ENCODE assay signal across 8 cellular contexts in the genomic region with DNA sequence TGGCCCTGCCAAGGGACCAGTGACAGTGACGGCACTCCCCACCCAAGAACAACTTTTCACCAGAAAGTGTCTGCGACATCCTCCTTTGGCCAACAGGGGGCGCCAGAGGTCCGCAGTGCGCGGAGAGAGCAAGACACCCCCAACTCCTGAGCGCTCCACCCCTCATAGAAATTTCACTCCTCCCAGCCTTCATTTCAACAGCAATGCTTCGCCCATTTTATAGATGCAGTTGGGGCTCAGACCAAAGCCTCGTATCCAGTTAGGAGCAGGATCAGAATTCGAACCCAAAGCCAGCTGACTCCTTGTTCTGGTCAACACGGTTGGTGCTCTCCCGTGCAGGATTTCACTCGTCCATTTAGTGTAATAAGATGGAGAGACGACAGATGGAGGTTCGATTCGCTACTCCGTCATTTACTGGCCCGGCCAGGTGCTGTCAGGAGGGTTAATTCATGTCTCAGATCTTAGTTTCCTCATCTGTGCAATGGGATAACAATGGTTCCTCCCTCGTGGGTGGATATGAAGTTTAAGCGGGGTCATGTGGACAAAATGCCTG. TPM values are rescaled to one million over a fixed set of nuclear protein-coding genes. Genes with fewer than 3 reads are reported as not detected.
DNase-seq lines count a peak whose midpoint lies in the region; ATAC-seq lines count a peak whose summit lies in the region.

No MANE protein-coding gene starts in this region.

- peaks cover 42% of the 10 kb centered on the region for H3K27me3 Mint-ChIP-seq in CD4-positive, CD25-positive, alpha-beta regulatory T cell

- H3K4me1 ChIP-seq in CD4-positive, CD25-positive, alpha-beta regulatory T cell (ENCODE audit: control insufficient read depth, insufficient read depth, low read length, poor library complexity, severe bottlenecking), result peaks cover 40% of the 10 kb centered on the region
- no peaks in the 10 kb centered on the region for H3K4me1 ChIP-seq in NT2/D1 (ENCODE audit: insufficient read depth, insufficient read length)

- peak overlapping the region; percentile 54 to 90 (median 83) for H3K4me3 Mint-ChIP-seq in CD4-positive, CD25-positive, alpha-beta regulatory T cell

- H3K4me1 Mint-ChIP-seq in CD4-positive, CD25-positive, alpha-beta regulatory T cell, result peaks cover 7 to 52% (median 25%) of the 10 kb centered on the region in 4 donors

- no peaks in the 10 kb centered on the region for H3K9me3 ChIP-seq in CD4-positive, CD25-positive, alpha-beta regulatory T cell (ENCODE audit: control insufficient read depth in 2 of 2, low read length in 2 of 2)
- H3K9me3 ChIP-seq in NT2/D1 (ENCODE audit: insufficient read depth, low read length), result no peaks in the 10 kb centered on the region

- ATAC-seq in CD4-positive, CD25-positive, alpha-beta regulatory T cell (ENCODE audit: low read depth in 2 of 2), result peak; percentile 29 to 46
- no peak for ATAC-seq in GM21423 (IDR thresholded peaks at IDR 0.05; ENCODE audit: unreplicated experiment)

- peaks cover 9% of the 10 kb centered on the region for H3K36me3 ChIP-seq in CD4-positive, CD25-positive, alpha-beta regulatory T cell (ENCODE audit: control insufficient read depth, insufficient read depth, low read length)
- H3K36me3 ChIP-seq in NT2/D1 (ENCODE audit: insufficient read depth, insufficient read length, low read length), result peaks cover 13% of the 10 kb centered on the region

- H3K36me3 Mint-ChIP-seq in CD4-positive, CD25-positive, alpha-beta regulatory T cell, result no peaks in the 10 kb centered on the region

- H3K27me3 ChIP-seq in CD4-positive, CD25-positive, alpha-beta regulatory T cell (ENCODE audit: control insufficient read depth, insufficient read depth, low read length), result peaks cover 4% of the 10 kb centered on the region
- peaks cover 17% of the 10 kb centered on the region for H3K27me3 ChIP-seq in NT2/D1 (ENCODE audit: insufficient read depth, insufficient read length)

- H3K9me3 Mint-ChIP-seq in CD4-positive, CD25-positive, alpha-beta regulatory T cell, result no peaks in the 10 kb centered on the region

- H3K4me3 ChIP-seq in CD4-positive, CD25-positive, alpha-beta regulatory T cell (ENCODE audit: low read depth, low read length), result peak overlapping the region; percentile 51
- peak overlapping the region; percentile 21 for H3K4me3 ChIP-seq in NT2/D1 (ENCODE audit: insufficient read length, low read depth)

- DNase-seq in CD4-positive, CD25-positive, alpha-beta regulatory T cell, result peak; percentile 67 to 74 (median 73)
- DNase-seq in HT1080 (ENCODE audit: low read depth), result peak; percentile 68
- no peak for DNase-seq in NT2/D1 (ENCODE audit: low read depth, low spot score)
- DNase-seq in activated CD8-positive, alpha-beta memory T cell treated with anti-CD3 and anti-CD28 coated beads, Interleukin-2, amount 50 U/mL, for 4 hours, result peak; percentile 81
- DNase-seq in epidermal melanocyte (ENCODE audit: insufficient read length, low spot score), result peak; percentile 63
- peak; percentile 67 for DNase-seq in mucosa of gallbladder (ENCODE audit: low spot score)
- peak; percentile 94 for DNase-seq in stimulated activated CD8-positive, alpha-beta memory T cell treated with anti-CD3 and anti-CD28 coated beads, Interleukin-4, amount 100 ng/mL, for 48 hours

- no peak overlapping the region for H3K9ac ChIP-seq in NT2/D1 (ENCODE audit: insufficient read length, low read depth)

- peak overlapping the region; percentile 8 to 78 (median 48) for H3K27ac Mint-ChIP-seq in CD4-positive, CD25-positive, alpha-beta regulatory T cell

- no peak overlapping the region for H3K27ac ChIP-seq in CD4-positive, CD25-positive, alpha-beta regulatory T cell (ENCODE audit: insufficient read depth, low read length, poor library complexity, severe bottlenecking)

RNA-seq across cellular contexts. Expression of gene POP5, which starts 2.4 kb away (rescaled TPM):
- total RNA-seq in CD4-positive, CD25-positive, alpha-beta regulatory T cell, result 32.3 TPM
- polyA plus RNA-seq in CD4-positive, CD25-positive, alpha-beta regulatory T cell, result 10 to 100 TPM; 71.2 to 88.4 (median 79.0) TPM
- total RNA-seq in HT1080 (2014; rRNA removed; shearing (Covaris generic)), result 58.9 and 60.4 TPM in 2 replicates
- polyA plus RNA-seq in HT1080 (2015; cell fraction: cytosol; rRNA removed), result 45.3 and 59.6 TPM in 2 replicates
- 73.8 and 96.4 TPM in 2 replicates for polyA plus RNA-seq in HT1080 (2015; cell fraction: nucleus; rRNA removed)
- total RNA-seq in mucosa of gallbladder, result 50.9 TPM

RNA-seq across cellular contexts. Expression of gene RNF10, which starts 49.4 kb away (rescaled TPM):
- total RNA-seq in CD4-positive, CD25-positive, alpha-beta regulatory T cell, result 434 TPM
- polyA plus RNA-seq in CD4-positive, CD25-positive, alpha-beta regulatory T cell, result 100 to 1,000 TPM; 106 to 150 (median 114) TPM
- total RNA-seq in HT1080 (2014; rRNA removed; shearing (Covaris generic)), result 35.1 and 43.3 TPM in 2 replicates
- 83.7 and 89.2 TPM in 2 replicates for polyA plus RNA-seq in HT1080 (2015; cell fraction: cytosol; rRNA removed)
- 52.3 and 57.8 TPM in 2 replicates for polyA plus RNA-seq in HT1080 (2015; cell fraction: nucleus; rRNA removed)
- total RNA-seq in mucosa of gallbladder, result 195 TPM

RNA-seq across cellular contexts. Expression of gene COQ5, which starts 54.6 kb away (rescaled TPM):
- total RNA-seq in CD4-positive, CD25-positive, alpha-beta regulatory T cell, result 11.5 TPM
- 10 to 100 TPM; 40.4 to 67.4 (median 45.9) TPM for polyA plus RNA-seq in CD4-positive, CD25-positive, alpha-beta regulatory T cell
- 50.4 and 52.0 TPM in 2 replicates for total RNA-seq in HT1080 (2014; rRNA removed; shearing (Covaris generic))
- polyA plus RNA-seq in HT1080 (2015; cell fraction: cytosol; rRNA removed), result 34.9 and 38.9 TPM in 2 replicates
- 33.7 and 42.8 TPM in 2 replicates for polyA plus RNA-seq in HT1080 (2015; cell fraction: nucleus; rRNA removed)
- 31.6 TPM for total RNA-seq in mucosa of gallbladder

RNA-seq across cellular contexts. Expression of gene CABP1, which starts 56.9 kb away (rescaled TPM):
- total RNA-seq in CD4-positive, CD25-positive, alpha-beta regulatory T cell, result not detected
- polyA plus RNA-seq in CD4-positive, CD25-positive, alpha-beta regulatory T cell, result not detected
- total RNA-seq in HT1080 (2014; rRNA removed; shearing (Covaris generic)), result not detected in 2 replicates
- polyA plus RNA-seq in HT1080 (2015; cell fraction: cytosol; rRNA removed), result 0.07 and 0.22 TPM in 2 replicates
- 0.06 TPM in 1 of 2 replicates, not detected in the other for polyA plus RNA-seq in HT1080 (2015; cell fraction: nucleus; rRNA removed)
- 2.3 TPM for total RNA-seq in mucosa of gallbladder
